In the genomic region with DNA sequence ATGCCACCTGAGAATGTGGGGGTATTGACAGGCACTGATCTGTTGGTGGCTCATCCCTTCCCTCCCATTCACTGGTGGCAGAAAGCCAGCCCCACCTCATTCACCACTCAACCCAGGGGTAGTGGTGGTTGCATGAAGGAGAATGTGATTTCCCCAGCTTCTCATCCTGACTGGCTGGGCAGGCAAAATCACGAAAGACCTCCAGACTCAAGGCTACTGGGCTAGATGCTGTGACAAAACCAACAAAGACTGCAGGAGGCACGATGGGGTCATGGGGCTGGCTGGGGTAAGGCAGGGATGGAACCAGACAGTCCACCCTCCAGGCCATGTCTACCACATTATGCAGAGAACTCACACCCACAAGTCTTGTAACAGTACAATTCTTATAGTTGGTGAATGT, we compare ENCODE assay signal across 8 cellular contexts. TPM values are rescaled to one million over a fixed set of nuclear protein-coding genes. Genes with fewer than 3 reads are reported as not detected.
DNase-seq lines count a peak whose midpoint lies in the region; ATAC-seq and TF ChIP-seq lines count a peak whose summit lies in the region.

No MANE protein-coding gene starts in this region.

- no TSS peak for BruUV-seq in Caco-2 (replicated peaks; lab: Mats Ljungman, UMichigan)

- H3K9me3 ChIP-seq in Caco-2 (no peaks in the 10 kb centered on the region), Karpas-422 (ENCODE audit: low read length) (no peaks in the 10 kb centered on the region), spleen (no peaks in the 10 kb centered on the region), MG63 (no peaks in the 10 kb centered on the region)

- CTCF ChIA-PET in Caco-2 (lab: Charles Lee), result interaction anchor here (0.5 to 3.5 kb wide), 27 partner anchors 8 to 387 kb away, joined by 3 to 97 read pairs (median 4); a partner anchor contains a TSS

- no peaks in the 10 kb centered on the region for H3K9me2 ChIP-seq in Karpas-422 (replicated peaks; ENCODE audit: insufficient read depth, low read length)

- H3K36me3 ChIP-seq in Caco-2 (ENCODE audit: control insufficient read depth, insufficient read depth, low read length) (no peaks in the 10 kb centered on the region), Karpas-422 (ENCODE audit: insufficient read depth, low read length) (no peaks in the 10 kb centered on the region), spleen (peaks cover 0 to 1% (median 0%) of the 10 kb centered on the region in 6 donors), MG63 (peaks cover 61% of the 10 kb centered on the region)

- H2AFZ ChIP-seq in Karpas-422 (ENCODE audit: low read length), result no peak overlapping the region; the same call in 1 of the 2 replicates

- H3K27ac ChIP-seq in Karpas-422 (ENCODE audit: low read length) (no peak overlapping the region), spleen (peak overlapping the region in 7 of 8 donors; percentile 41 to 82 (median 65))

- no peaks in the 10 kb centered on the region for H3K27me3 Mint-ChIP-seq in Caco-2 (ENCODE audit: insufficient read depth, unreplicated experiment)

- H3K4me3 Mint-ChIP-seq in Caco-2 (ENCODE audit: unreplicated experiment), result peak overlapping the region; percentile 78

- H3K9ac ChIP-seq in Karpas-422 (ENCODE audit: low read length), result peak overlapping the region; percentile 33; the same call in 1 of the 2 replicates

- H3K4me3 ChIP-seq in Caco-2 (ENCODE audit: low read depth, low read length) (no peak overlapping the region), Karpas-422 (ENCODE audit: low read length) (peak overlapping the region; percentile 18; the same call in 1 of the 2 replicates), spleen (peak overlapping the region in 2 of 8 donors; percentile 36 to 68), MG63 (no peak overlapping the region)

- intact Hi-C loops in Caco-2 (cut with micrococcal nuclease; ENCODE audit: unreplicated experiment), result loop anchor here (1.0 kb wide), 3 partner anchors 68 to 323 kb away; a partner anchor contains a TSS
- intact Hi-C loops in spleen (cut with DNase I; ENCODE audit: low total_unique reads), result loop anchor here (5.0 kb wide), 1 partner anchor 175 kb away; no protein-coding TSS in a partner anchor

- DNase-seq in Caco-2 (peak in 1 of 2 experiments; percentile 9), Karpas-422 (no peak), spleen (no peak), MG63 (no peak), Kasumi-1 (lab: John Stamatoyannopoulos, UW) (no peak), NOMO-1 (lab: John Stamatoyannopoulos, UW; ENCODE audit: unreplicated experiment in 2 of 2) (no peak)

- POLR2A ChIA-PET in Caco-2 (lab: Charles Lee), result interaction anchor here (0.6 to 1.1 kb wide), 7 partner anchors 66 to 322 kb away, joined by 3 to 6 read pairs (median 4); a partner anchor contains a TSS

- peak; percentile 37 for ATAC-seq in GM21528 (IDR thresholded peaks at IDR 0.05; ENCODE audit: low FRiP score, unreplicated experiment)
- ATAC-seq in esophagus mucosa, result peak; percentile 19

- no peaks in the 10 kb centered on the region for H3K4me1 Mint-ChIP-seq in Caco-2 (ENCODE audit: low read depth, unreplicated experiment)

- no peak for TF ChIP-seq POLR2A in spleen (IDR thresholded peaks at IDR 0.05)

- TF ChIP-seq CTCF in Caco-2 (IDR thresholded peaks at IDR 0.05; ENCODE audit: insufficient read depth in 1 of 2, low read depth in 1 of 2, low read length in 1 of 2, severe bottlenecking in 1 of 2, unreplicated experiment in 1 of 2) (no peak), spleen (IDR thresholded peaks at IDR 0.05 in 8 of 11, conservative IDR thresholded peaks at IDR 0.05 in 3 of 11) (no peak)

- H3K79me2 ChIP-seq in Karpas-422 (ENCODE audit: low read length), result no peaks in the 10 kb centered on the region

- 25 to 45% (median 29%) methylated on average over 1 to 2 of the region's 2 CpGs for WGBS in spleen, 5 donors

- H3K9me3 Mint-ChIP-seq in Caco-2 (ENCODE audit: unreplicated experiment), result no peaks in the 10 kb centered on the region

- H3K27me3 ChIP-seq in Caco-2 (replicated peaks; ENCODE audit: control insufficient read depth, insufficient read depth, low read length) (no peaks in the 10 kb centered on the region), Karpas-422 (ENCODE audit: low read length) (no peaks in the 10 kb centered on the region), spleen (replicated peaks in 1 of 7) (no peaks in the 10 kb centered on the region), MG63 (no peaks in the 10 kb centered on the region)

- H3K4me2 ChIP-seq in Karpas-422 (ENCODE audit: low read depth, low read length, poor library complexity, severe bottlenecking), result peak overlapping the region; percentile 80

- no peaks in the 10 kb centered on the region for H3K36me3 Mint-ChIP-seq in Caco-2 (ENCODE audit: insufficient read depth, unreplicated experiment)

- peak overlapping the region; percentile 90 for H3K27ac Mint-ChIP-seq in Caco-2 (ENCODE audit: unreplicated experiment)

- peaks cover 14% of the 10 kb centered on the region for H3K4me1 ChIP-seq in Caco-2
- H3K4me1 ChIP-seq in Karpas-422 (ENCODE audit: low read length), result peaks cover 16% of the 10 kb centered on the region
- peaks cover 13 to 61% (median 40%) of the 10 kb centered on the region in 6 donors for H3K4me1 ChIP-seq in spleen

- no peaks in the 10 kb centered on the region for H4K20me1 ChIP-seq in Karpas-422 (ENCODE audit: insufficient read depth, low read depth, low read length)

RNA-seq across cellular contexts. Expression of a gene that starts 33.9 kb away (rescaled TPM):
- total RNA-seq in Caco-2 (2022) (1.4 and 2.9 TPM in 2 replicates), esophagus mucosa (15.8 TPM), spleen (100 to 1,000 TPM in 5 of 7 donors, 10 to 100 TPM in 2; 84.4 to 228 (median 115) TPM)
- not detected in 2 replicates for total RNA-seq in Karpas-422 (2014; rRNA removed; shearing (Covaris generic); ENCODE audit: low replicate concordance)
- polyA plus RNA-seq in spleen, result 10 to 100 TPM in 2 of 3 donors, 1 to 10 TPM in 1; 6.7 to 18.1 (median 17.9) TPM
- 642 and 656 TPM in 2 replicates for total RNA-seq in MG63 (2014; rRNA removed; shearing (Covaris generic); ENCODE audit: low replicate concordance)
